In genomic region chr7:147282204-147282603, GRCh38 we compare ENCODE assay signal across 23 cellular contexts.
DNase-seq lines count a peak whose midpoint lies in the region; ATAC-seq, FAIRE-seq and TF ChIP-seq lines count a peak whose summit lies in the region.
"Had no signal": no experiment of that assay in that cellular context is flagged by ENCODE, and none has a peak within 500 bp of the region (broad histone marks: within the 10 kb centered on the region; RNA-seq: fewer than 3 reads in every experiment).

No MANE protein-coding gene starts in this region.

- no peaks in the 10 kb centered on the region for H3K27me3 ChIP-seq in HepG2 (ENCODE audit: control insufficient read depth in 1 of 2, insufficient read depth in 2 of 2, low read length in 2 of 2)
- no peaks in the 10 kb centered on the region for H3K27me3 ChIP-seq in right lobe of liver
- H3K27me3 ChIP-seq in K562 (ENCODE audit: control insufficient read depth in 2 of 2, insufficient read depth in 2 of 2, low read length in 2 of 2), result no peaks in the 10 kb centered on the region
- H3K27me3 ChIP-seq: BE2C, BLaER1 had no signal

- H3K9ac ChIP-seq in HepG2 (ENCODE audit: insufficient read depth, low read depth, low read length), result no peak overlapping the region
- no peak overlapping the region for H3K9ac ChIP-seq in K562 (ENCODE audit: insufficient read depth in 1 of 2, low read depth in 2 of 2, low read length in 2 of 2)
- H3K9ac ChIP-seq: BLaER1 had no signal

- H3K36me3 ChIP-seq in HepG2 (replicated peaks in 1 of 2; ENCODE audit: control insufficient read depth in 1 of 2, insufficient read depth in 2 of 2, low read length in 2 of 2) (no peaks in the 10 kb centered on the region), right lobe of liver (no peaks in the 10 kb centered on the region), K562 (ENCODE audit: control insufficient read depth, insufficient read depth, low read length) (no peaks in the 10 kb centered on the region)
- H3K36me3 ChIP-seq: BE2C, BLaER1 had no signal

- ATAC-seq in HepG2 (no peak), right lobe of liver (no peak), K562 (no peak)
- ATAC-seq: GM12878 had no signal

- no peak overlapping the region for H3K4me3 ChIP-seq in HepG2 (replicated peaks in 1 of 3; ENCODE audit: insufficient read depth in 1 of 3, low read depth in 2 of 3, low read length in 3 of 3)
- no peak overlapping the region for H3K4me3 ChIP-seq in right lobe of liver
- no peak overlapping the region for H3K4me3 ChIP-seq in K562
- H3K4me3 ChIP-seq: BLaER1, GM12878 had no signal

- no peak for TF ChIP-seq CTCF in HepG2 (CRISPR knock-in tag; IDR thresholded peaks at IDR 0.05)
- TF ChIP-seq CTCF in right lobe of liver (IDR thresholded peaks at IDR 0.05), result no peak
- no peak for TF ChIP-seq CTCF in K562 (IDR thresholded peaks at IDR 0.05 in 2 of 3, conservative IDR thresholded peaks at IDR 0.05 in 1 of 3; ENCODE audit: insufficient read depth in 2 of 3, low read depth in 1 of 3, low read length in 3 of 3)

- H2AFZ ChIP-seq in HepG2 (ENCODE audit: low read length), result no peak overlapping the region
- H2AFZ ChIP-seq in K562 (ENCODE audit: low read depth, low read length), result no peak overlapping the region

- BruUV-seq in HepG2 (replicated peaks; lab: Mats Ljungman, UMichigan) (no TSS peak), K562 (replicated peaks; lab: Mats Ljungman, UMichigan) (no TSS peak)

- H3K4me2 ChIP-seq in HepG2 (ENCODE audit: low read depth, low read length) (no peak overlapping the region), K562 (ENCODE audit: insufficient read depth, low read length) (no peak overlapping the region)
- H3K4me2 ChIP-seq: BLaER1 had no signal

- TF ChIP-seq POLR2A in HepG2 (IDR thresholded peaks at IDR 0.05; ENCODE audit: insufficient read depth in 1 of 2, low read depth in 2 of 2, low read length in 2 of 2) (no peak), right lobe of liver (IDR thresholded peaks at IDR 0.05) (no peak), K562 (conservative IDR thresholded peaks at IDR 0.05) (no peak)

- CTCF ChIA-PET in HepG2 (lab: Yijun Ruan, JAX; ENCODE audit: low intra/inter-chr PET ratio, low total read pairs), result no interaction called here
- CTCF ChIA-PET in K562 (lab: Yijun Ruan, JAX; ENCODE audit: low intra/inter-chr PET ratio), result no interaction called here

- H3K79me2 ChIP-seq in HepG2 (ENCODE audit: insufficient read depth, low read length) (no peaks in the 10 kb centered on the region), K562 (ENCODE audit: control insufficient read depth, insufficient read depth, low read length) (no peaks in the 10 kb centered on the region)

- TF ChIP-seq EP300 in HepG2 (IDR thresholded peaks at IDR 0.05; ENCODE audit: low read depth in 2 of 2, low read length in 2 of 2), result no peak
- TF ChIP-seq EP300 in HepG2 (CRISPR knock-in tag; IDR thresholded peaks at IDR 0.05; ENCODE audit: borderline replicate concordance), result no peak
- no peak for TF ChIP-seq EP300 in K562 (IDR thresholded peaks at IDR 0.05; ENCODE audit: low read length)

- H3K27ac ChIP-seq in HepG2 (ENCODE audit: extremely low read length, insufficient read depth, low read length) (no peak overlapping the region), right lobe of liver (no peak overlapping the region), K562 (ENCODE audit: extremely low read depth, low read depth, low read length) (no peak overlapping the region)
- H3K27ac ChIP-seq: BLaER1 had no signal

- H3K9me1 ChIP-seq in K562 (ENCODE audit: control insufficient read depth, insufficient read depth, low read length), result no peaks in the 10 kb centered on the region

- no peak for DNase-seq in HepG2 (ENCODE audit: low spot score)
- DNase-seq in right lobe of liver, result no peak
- no peak for DNase-seq in K562 (ENCODE audit: extremely low read depth in 1 of 4, low spot score in 3 of 4)
- no peak for DNase-seq in NCI-H510A (lab: John Stamatoyannopoulos, UW)
- DNase-seq in NOMO-1 (lab: John Stamatoyannopoulos, UW; ENCODE audit: unreplicated experiment in 2 of 2), result no peak
- DNase-seq: 8988T; ACHN; BE2C; C1 segment of cervical spinal cord; CD4-positive, alpha-beta memory T cell; CD4-positive, CD25-positive, alpha-beta regulatory T cell; CD8-positive, alpha-beta memory T cell; COR-L47; DMS 273 treated with DMSO at 0.1 percent for 48 hours; DMS153; DMS79; DND-41; EL; GDM1 had no signal

- H3K9me3 ChIP-seq in HepG2 (ENCODE audit: low read length) (peaks cover 38% of the 10 kb centered on the region), right lobe of liver (no peaks in the 10 kb centered on the region), K562 (replicated peaks; ENCODE audit: control insufficient read depth, insufficient read depth, low read depth, low read length) (no peaks in the 10 kb centered on the region)
- H3K9me3 ChIP-seq: BE2C, BLaER1 had no signal

- intact Hi-C loops in HepG2 (cut with micrococcal nuclease; ENCODE audit: unreplicated experiment) (no loop called here), right lobe of liver (cut with DNase I) (no loop called here), K562 (cut with micrococcal nuclease) (no loop called here)

- H4K20me1 ChIP-seq in HepG2 (ENCODE audit: insufficient read depth, low read length) (no peaks in the 10 kb centered on the region), K562 (replicated peaks; ENCODE audit: control insufficient read depth, insufficient read depth, low read length) (no peaks in the 10 kb centered on the region)
- H4K20me1 ChIP-seq: BLaER1 had no signal

- TF ChIP-seq RAD21 in HepG2 (CRISPR knock-in tag; IDR thresholded peaks at IDR 0.05) (no peak), K562 (CRISPR knock-in tag; conservative IDR thresholded peaks at IDR 0.05 in 1 of 2, IDR thresholded peaks at IDR 0.05 in 1 of 2) (no peak)

- POLR2A ChIA-PET in HepG2 (lab: Yijun Ruan, JAX), result no interaction called here
- POLR2A ChIA-PET in K562 (lab: Yijun Ruan, JAX), result no interaction called here

- in situ Hi-C loops in HepG2 (cut with HindIII; ENCODE audit: extremely low pct_ligation_motif_present, low pct_unique_long_range_greater_than_20kb) (no loop called here), K562 (cut with MboI) (no loop called here)

- H3K4me1 ChIP-seq in HepG2 (ENCODE audit: insufficient read depth, low read length), result no peaks in the 10 kb centered on the region
- H3K4me1 ChIP-seq in right lobe of liver, result no peaks in the 10 kb centered on the region
- no peaks in the 10 kb centered on the region for H3K4me1 ChIP-seq in K562 (replicated peaks in 1 of 2; ENCODE audit: control insufficient read depth in 2 of 2, insufficient read depth in 2 of 2, low read length in 2 of 2)
- H3K4me1 ChIP-seq: BE2C, BLaER1 had no signal

- FAIRE-seq in HepG2 (lab: Jason Lieb, UNC), result no peak
- no peak for FAIRE-seq in K562 (lab: Jason Lieb, UNC)
- FAIRE-seq: GM12878, GM12892, GM18507 had no signal

TF ChIP-seq in K562, 482 proteins besides CTCF, POLR2A, EP300 and RAD21:
- TF ChIP-seq ATF3 (IDR thresholded peaks at IDR 0.05) (peak; percentile 44; the same call in 1 of the 2 replicates), ATF3 (CRISPR knock-in tag; conservative IDR thresholded peaks at IDR 0.05) (no peak), MBD1 (CRISPR knock-in tag; IDR thresholded peaks at IDR 0.05) (no peak)
